1 cellular context compared by ENCODE assay signal in the genomic region with DNA sequence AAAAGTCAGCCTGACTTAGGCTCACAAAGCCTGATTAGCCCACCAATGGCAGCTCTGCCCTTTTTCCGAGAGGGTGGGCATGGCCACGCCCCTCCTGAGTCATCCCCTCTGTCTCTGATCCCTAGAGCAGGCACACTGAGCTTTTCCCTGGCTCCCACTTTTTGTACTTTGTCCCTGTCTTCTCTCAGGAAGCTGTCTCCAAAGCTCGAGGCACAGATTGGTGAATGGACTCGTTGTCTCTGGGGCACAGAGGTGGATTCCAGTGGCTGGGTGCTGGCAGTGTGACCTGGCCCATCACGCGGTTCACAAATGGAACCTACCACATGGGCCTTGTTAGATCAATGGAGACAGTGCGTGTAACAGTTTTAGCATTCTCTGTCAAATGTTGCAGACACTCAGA.
TF ChIP-seq lines count a peak whose summit lies in the region.

No MANE protein-coding gene starts in this region.

TF ChIP-seq in HepG2, 621 proteins besides CTCF, POLR2A, EP300 and RAD21 (continued from another document and continues in another):
- TF ChIP-seq, protein P1, sequence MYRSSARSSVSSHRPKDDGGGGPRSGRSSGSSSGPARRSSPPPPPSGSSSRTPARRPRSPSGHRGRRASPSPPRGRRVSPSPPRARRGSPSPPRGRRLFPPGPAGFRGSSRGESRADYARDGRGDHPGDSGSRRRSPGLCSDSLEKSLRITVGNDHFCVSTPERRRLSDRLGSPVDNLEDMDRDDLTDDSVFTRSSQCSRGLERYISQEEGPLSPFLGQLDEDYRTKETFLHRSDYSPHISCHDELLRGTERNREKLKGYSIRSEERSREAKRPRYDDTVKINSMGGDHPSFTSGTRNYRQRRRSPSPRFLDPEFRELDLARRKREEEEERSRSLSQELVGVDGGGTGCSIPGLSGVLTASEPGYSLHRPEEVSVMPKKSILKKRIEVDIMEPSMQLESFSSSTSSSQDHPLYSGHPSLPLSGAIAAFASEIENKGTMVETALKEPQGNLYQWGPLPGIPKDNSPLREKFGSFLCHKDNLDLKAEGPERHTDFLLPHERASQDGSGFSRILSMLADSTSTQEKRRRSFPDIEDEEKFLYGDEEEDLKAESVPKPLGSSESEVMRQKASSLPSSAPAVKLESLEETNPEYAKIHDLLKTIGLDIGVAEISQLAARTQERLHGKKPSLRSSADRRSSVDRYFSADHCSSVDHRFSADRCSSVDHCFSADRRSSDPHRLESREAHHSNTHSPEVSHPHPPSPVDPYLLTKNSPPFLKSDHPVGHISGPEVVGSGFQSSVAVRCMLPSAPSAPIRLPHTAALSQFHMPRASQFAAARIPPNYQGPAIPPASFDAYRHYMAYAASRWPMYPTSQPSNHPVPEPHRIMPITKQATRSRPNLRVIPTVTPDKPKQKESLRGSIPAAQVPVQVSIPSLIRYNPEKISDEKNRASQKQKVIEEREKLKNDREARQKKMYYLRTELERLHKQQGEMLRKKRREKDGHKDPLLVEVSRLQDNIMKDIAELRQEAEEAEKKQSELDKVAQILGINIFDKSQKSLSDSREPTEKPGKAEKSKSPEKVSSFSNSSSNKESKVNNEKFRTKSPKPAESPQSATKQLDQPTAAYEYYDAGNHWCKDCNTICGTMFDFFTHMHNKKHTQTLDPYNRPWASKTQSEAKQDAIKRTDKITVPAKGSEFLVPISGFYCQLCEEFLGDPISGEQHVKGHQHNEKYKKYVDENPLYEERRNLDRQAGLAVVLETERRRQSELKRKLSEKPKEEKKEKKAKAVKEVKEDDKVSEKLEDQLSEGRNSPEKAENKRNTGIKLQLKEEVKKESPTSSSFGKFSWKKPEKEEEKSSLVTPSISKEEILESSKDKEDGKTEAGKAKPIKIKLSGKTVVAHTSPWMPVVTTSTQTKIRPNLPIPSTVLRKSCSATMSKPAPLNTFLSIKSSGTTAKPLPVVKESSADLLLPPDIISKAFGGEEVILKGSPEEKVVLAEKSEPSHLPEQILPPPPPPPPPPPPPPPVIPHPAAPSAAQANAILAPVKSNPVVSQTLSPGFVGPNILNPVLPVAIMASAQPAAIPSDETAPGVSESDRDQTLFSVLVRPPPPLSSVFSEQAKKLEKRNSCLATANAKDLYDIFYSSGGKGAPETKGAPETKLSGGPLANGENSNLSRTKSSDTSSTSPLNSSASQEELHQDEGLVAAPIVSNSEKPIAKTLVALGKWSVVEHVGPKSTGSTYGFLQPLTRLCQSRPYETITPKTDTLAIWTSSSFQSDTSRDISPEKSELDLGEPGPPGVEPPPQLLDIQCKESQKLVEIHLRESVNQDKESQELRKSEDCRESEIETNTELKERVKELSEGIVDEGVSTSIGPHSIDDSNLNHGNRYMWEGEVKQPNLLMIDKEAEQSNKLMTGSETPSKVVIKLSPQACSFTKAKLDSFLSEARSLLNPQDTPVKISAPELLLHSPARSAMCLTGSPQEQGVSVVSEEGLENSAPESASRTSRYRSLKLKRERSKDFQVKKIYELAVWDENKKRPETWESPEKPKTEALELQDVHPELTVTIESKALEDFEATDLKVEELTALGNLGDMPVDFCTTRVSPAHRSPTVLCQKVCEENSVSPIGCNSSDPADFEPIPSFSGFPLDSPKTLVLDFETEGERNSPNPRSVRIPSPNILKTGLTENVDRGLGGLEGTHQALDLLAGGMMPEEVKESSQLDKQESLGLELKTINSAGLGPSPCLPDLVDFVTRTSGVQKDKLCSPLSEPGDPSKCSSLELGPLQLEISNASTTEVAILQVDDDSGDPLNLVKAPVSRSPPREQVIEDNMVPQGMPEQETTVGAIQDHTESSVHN (CRISPR knock-in tag; IDR thresholded peaks at IDR 0.05) = no peak
- no peak for TF ChIP-seq ZNF556 (CRISPR knock-in tag; IDR thresholded peaks at IDR 0.05; ENCODE audit: borderline replicate concordance)
- peak; percentile 86 for TF ChIP-seq FOSL2 (CRISPR knock-in tag; IDR thresholded peaks at IDR 0.05)
- TF ChIP-seq, protein P2, sequence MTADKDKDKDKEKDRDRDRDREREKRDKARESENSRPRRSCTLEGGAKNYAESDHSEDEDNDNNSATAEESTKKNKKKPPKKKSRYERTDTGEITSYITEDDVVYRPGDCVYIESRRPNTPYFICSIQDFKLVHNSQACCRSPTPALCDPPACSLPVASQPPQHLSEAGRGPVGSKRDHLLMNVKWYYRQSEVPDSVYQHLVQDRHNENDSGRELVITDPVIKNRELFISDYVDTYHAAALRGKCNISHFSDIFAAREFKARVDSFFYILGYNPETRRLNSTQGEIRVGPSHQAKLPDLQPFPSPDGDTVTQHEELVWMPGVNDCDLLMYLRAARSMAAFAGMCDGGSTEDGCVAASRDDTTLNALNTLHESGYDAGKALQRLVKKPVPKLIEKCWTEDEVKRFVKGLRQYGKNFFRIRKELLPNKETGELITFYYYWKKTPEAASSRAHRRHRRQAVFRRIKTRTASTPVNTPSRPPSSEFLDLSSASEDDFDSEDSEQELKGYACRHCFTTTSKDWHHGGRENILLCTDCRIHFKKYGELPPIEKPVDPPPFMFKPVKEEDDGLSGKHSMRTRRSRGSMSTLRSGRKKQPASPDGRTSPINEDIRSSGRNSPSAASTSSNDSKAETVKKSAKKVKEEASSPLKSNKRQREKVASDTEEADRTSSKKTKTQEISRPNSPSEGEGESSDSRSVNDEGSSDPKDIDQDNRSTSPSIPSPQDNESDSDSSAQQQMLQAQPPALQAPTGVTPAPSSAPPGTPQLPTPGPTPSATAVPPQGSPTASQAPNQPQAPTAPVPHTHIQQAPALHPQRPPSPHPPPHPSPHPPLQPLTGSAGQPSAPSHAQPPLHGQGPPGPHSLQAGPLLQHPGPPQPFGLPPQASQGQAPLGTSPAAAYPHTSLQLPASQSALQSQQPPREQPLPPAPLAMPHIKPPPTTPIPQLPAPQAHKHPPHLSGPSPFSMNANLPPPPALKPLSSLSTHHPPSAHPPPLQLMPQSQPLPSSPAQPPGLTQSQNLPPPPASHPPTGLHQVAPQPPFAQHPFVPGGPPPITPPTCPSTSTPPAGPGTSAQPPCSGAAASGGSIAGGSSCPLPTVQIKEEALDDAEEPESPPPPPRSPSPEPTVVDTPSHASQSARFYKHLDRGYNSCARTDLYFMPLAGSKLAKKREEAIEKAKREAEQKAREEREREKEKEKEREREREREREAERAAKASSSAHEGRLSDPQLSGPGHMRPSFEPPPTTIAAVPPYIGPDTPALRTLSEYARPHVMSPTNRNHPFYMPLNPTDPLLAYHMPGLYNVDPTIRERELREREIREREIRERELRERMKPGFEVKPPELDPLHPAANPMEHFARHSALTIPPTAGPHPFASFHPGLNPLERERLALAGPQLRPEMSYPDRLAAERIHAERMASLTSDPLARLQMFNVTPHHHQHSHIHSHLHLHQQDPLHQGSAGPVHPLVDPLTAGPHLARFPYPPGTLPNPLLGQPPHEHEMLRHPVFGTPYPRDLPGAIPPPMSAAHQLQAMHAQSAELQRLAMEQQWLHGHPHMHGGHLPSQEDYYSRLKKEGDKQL (CRISPR knock-in tag; IDR thresholded peaks at IDR 0.05; ENCODE audit: low read depth) = no peak
- no peak for TF ChIP-seq GABPA (IDR thresholded peaks at IDR 0.05; ENCODE audit: low read depth, low read length)
- 0 out of 2 replicates have a peak, but pooled peaks have one; percentile 23 for TF ChIP-seq GABPA (CRISPR knock-in tag; IDR thresholded peaks at IDR 0.05; ENCODE audit: low read depth)
- TF ChIP-seq ZNF530 (CRISPR knock-in tag; IDR thresholded peaks at IDR 0.05; ENCODE audit: low read depth) = no peak
- TF ChIP-seq ZBTB3 (CRISPR knock-in tag; IDR thresholded peaks at IDR 0.05; ENCODE audit: borderline replicate concordance, low read depth) = no peak
- peak; percentile 55; the same call in 1 of the 2 replicates for TF ChIP-seq SOX5 (CRISPR knock-in tag; IDR thresholded peaks at IDR 0.05; ENCODE audit: borderline replicate concordance)
- no peak for TF ChIP-seq RBFOX2 (IDR thresholded peaks at IDR 0.05; ENCODE audit: low read depth, low read length)
- no peak for TF ChIP-seq ATF1 (CRISPR knock-in tag; IDR thresholded peaks at IDR 0.05)
- no peak for TF ChIP-seq FIP1L1 (IDR thresholded peaks at IDR 0.05; ENCODE audit: borderline replicate concordance, insufficient read depth, low read depth, low read length)
- TF ChIP-seq NFYB (CRISPR knock-in tag; IDR thresholded peaks at IDR 0.05) = 0 out of 2 replicates have a peak, but pooled peaks have one; percentile 44
- no peak for TF ChIP-seq ZHX2 (IDR thresholded peaks at IDR 0.05; ENCODE audit: low read depth)
- no peak for TF ChIP-seq ZHX2 (CRISPR knock-in tag; IDR thresholded peaks at IDR 0.05; ENCODE audit: borderline replicate concordance)
- TF ChIP-seq ZSCAN31 (CRISPR knock-in tag; IDR thresholded peaks at IDR 0.05; ENCODE audit: low read depth) = no peak
- 0 out of 2 replicates have a peak, but pooled peaks have one; percentile 40 for TF ChIP-seq ZMYM3 (CRISPR knock-in tag; IDR thresholded peaks at IDR 0.05)
- TF ChIP-seq, protein P3, sequence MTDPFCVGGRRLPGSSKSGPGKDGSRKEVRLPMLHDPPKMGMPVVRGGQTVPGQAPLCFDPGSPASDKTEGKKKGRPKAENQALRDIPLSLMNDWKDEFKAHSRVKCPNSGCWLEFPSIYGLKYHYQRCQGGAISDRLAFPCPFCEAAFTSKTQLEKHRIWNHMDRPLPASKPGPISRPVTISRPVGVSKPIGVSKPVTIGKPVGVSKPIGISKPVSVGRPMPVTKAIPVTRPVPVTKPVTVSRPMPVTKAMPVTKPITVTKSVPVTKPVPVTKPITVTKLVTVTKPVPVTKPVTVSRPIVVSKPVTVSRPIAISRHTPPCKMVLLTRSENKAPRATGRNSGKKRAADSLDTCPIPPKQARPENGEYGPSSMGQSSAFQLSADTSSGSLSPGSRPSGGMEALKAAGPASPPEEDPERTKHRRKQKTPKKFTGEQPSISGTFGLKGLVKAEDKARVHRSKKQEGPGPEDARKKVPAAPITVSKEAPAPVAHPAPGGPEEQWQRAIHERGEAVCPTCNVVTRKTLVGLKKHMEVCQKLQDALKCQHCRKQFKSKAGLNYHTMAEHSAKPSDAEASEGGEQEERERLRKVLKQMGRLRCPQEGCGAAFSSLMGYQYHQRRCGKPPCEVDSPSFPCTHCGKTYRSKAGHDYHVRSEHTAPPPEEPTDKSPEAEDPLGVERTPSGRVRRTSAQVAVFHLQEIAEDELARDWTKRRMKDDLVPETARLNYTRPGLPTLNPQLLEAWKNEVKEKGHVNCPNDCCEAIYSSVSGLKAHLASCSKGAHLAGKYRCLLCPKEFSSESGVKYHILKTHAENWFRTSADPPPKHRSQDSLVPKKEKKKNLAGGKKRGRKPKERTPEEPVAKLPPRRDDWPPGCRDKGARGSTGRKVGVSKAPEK (CRISPR knock-in tag; IDR thresholded peaks at IDR 0.05; ENCODE audit: borderline replicate concordance) = no peak
- TF ChIP-seq RCOR2 (CRISPR knock-in tag; IDR thresholded peaks at IDR 0.05) = no peak
- TF ChIP-seq FOSL1 (CRISPR knock-in tag; IDR thresholded peaks at IDR 0.05; ENCODE audit: borderline replicate concordance) = peak; percentile 14; the same call in 1 of the 2 replicates
- no peak for TF ChIP-seq ZBTB4 (CRISPR knock-in tag; IDR thresholded peaks at IDR 0.05; ENCODE audit: borderline replicate concordance)
- TF ChIP-seq CHD4 (IDR thresholded peaks at IDR 0.05; ENCODE audit: borderline replicate concordance, low read length) = 0 out of 2 replicates have a peak, but pooled peaks have one; percentile 33
- TF ChIP-seq ZSCAN21 (CRISPR knock-in tag; IDR thresholded peaks at IDR 0.05; ENCODE audit: borderline replicate concordance) = no peak
- TF ChIP-seq CENPX (CRISPR knock-in tag; IDR thresholded peaks at IDR 0.05) = no peak
- no peak for TF ChIP-seq ZNF749 (CRISPR knock-in tag; IDR thresholded peaks at IDR 0.05; ENCODE audit: borderline replicate concordance)
